ENCODE assay signal across 8 cellular contexts in the genomic region with DNA sequence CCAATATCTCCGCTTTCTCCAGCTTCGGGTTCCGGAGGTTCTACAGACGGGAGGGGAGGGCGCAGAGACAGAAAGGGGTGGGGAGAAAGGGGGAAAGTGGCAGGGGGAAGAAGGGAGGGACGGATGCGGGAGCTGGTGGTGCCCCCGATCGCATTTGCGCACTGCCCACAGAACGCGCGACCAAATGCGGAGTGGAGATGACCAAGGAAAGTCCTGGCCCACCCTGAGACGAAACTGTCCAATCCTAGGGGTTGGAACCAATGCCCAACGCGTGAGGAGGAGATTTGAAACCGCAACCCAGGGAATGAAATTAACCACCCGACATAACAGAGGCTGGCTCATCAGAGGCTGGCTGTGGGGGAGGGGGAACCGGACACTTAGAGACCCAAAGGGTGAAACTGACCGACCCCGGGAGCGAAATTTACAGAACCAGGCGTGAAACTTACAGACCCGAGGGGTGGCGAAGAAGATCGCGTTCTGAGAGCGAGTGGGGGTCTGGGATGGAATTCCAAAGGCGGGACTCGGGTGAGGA.
DNase-seq lines count a peak whose midpoint lies in the region; TF ChIP-seq lines count a peak whose summit lies in the region.

No MANE protein-coding gene starts in this region.

- no peak overlapping the region for H3K27ac ChIP-seq in muscle layer of duodenum (ENCODE audit: low read length)

- DNase-seq in EL (peak; percentile 70), NCI-H226 (peak; percentile 34), cerebellar cortex (ENCODE audit: low spot score) (peak; percentile 53), D341Med (ENCODE audit: low spot score) (no peak), NCI-H524 treated with DMSO at 0.1 percent for 48 hours (lab: John Stamatoyannopoulos, UW) (no peak), retina (no peak), GM20000 (ENCODE audit: low spot score) (no peak)

- peak overlapping the region; percentile 57 to 73 for H3K4me3 ChIP-seq in muscle layer of duodenum (ENCODE audit: low read depth in 1 of 2, low read length in 2 of 2)

- no peak for TF ChIP-seq CTCF in GM20000 (IDR thresholded peaks at IDR 0.05; ENCODE audit: extremely low read depth, missing control alignments)

- peaks cover 32 to 77% of the 10 kb centered on the region in 2 donors for H3K4me1 ChIP-seq in muscle layer of duodenum (ENCODE audit: control insufficient read depth in 1 of 2, insufficient read depth in 2 of 2, low read length in 2 of 2)

- H3K9me3 ChIP-seq in muscle layer of duodenum (ENCODE audit: control insufficient read depth in 1 of 2, low read length in 2 of 2) = no peaks in the 10 kb centered on the region

- no peaks in the 10 kb centered on the region for H3K36me3 ChIP-seq in muscle layer of duodenum (ENCODE audit: control insufficient read depth in 1 of 2, insufficient read depth in 2 of 2, low read length in 2 of 2)

- H3K27me3 ChIP-seq in muscle layer of duodenum (ENCODE audit: low read depth, low read length) = peaks cover 34% of the 10 kb centered on the region

Comparison
In these comparisons a context has a peak if more than half of its experiments do, and no peak if none do; other contexts are left out.
1. DNase-seq: peak in EL (single experiment), NCI-H226 (single experiment) and cerebellar cortex (single experiment); none in D341Med (single experiment), NCI-H524 treated with DMSO at 0.1 percent for 48 hours (single experiment), retina (single experiment) and GM20000 (single experiment).